In genomic region chr9:77829440-77829839, GRCh38 we compare ENCODE assay signal across 16 cellular contexts.
"Had no signal": no experiment of that assay in that cellular context is flagged by ENCODE, and none has a peak within 500 bp of the region (broad histone marks: within the 10 kb centered on the region; RNA-seq: fewer than 3 reads in every experiment).

No MANE protein-coding gene starts in this region.

- ATAC-seq: left lobe of liver; lower lobe of right lung; psoas muscle; stimulated activated naive CD8-positive, alpha-beta T cell treated with anti-CD3 and anti-CD28 coated beads, Interleukin-15, Interleukin-2, amounts not matched to agents 100 U/mL and 50 U/mL, for 24 hours had no signal

- H3K4me3 ChIP-seq: dorsolateral prefrontal cortex, lower lobe of right lung, psoas muscle, sigmoid colon, suprapubic skin, thyroid gland had no signal

- H3K27me3 ChIP-seq: dorsolateral prefrontal cortex, sigmoid colon, suprapubic skin, thyroid gland had no signal

- H3K4me1 ChIP-seq: thyroid gland had no signal

- H3K27ac ChIP-seq: lower lobe of right lung, parathyroid adenoma, psoas muscle, sigmoid colon, suprapubic skin, thyroid gland had no signal

- DNase-seq: cortex of kidney; dorsolateral prefrontal cortex; effector CD8-positive, alpha-beta T cell; islet precursor cell; lower lobe of right lung; naive B cell; psoas muscle; retina; sigmoid colon; small intestine; stimulated activated CD4-positive, alpha-beta T cell treated with anti-CD3 and anti-CD28 coated beads, Interleukin-2, amount 100 ng/mL, for 48 hours; stimulated activated naive CD8-positive, alpha-beta T cell treated with anti-CD3 and anti-CD28 coated beads, Interleukin-15, Interleukin-2, amounts not matched to agents 100 U/mL and 50 U/mL, for 24 hours; thyroid gland had no signal

- H2AFZ ChIP-seq: parathyroid adenoma had no signal

- H3K9ac ChIP-seq: parathyroid adenoma had no signal

- H3K9me3 ChIP-seq: lower lobe of right lung, psoas muscle, sigmoid colon, suprapubic skin, thyroid gland had no signal

- H3K36me3 ChIP-seq: lower lobe of right lung, sigmoid colon, suprapubic skin, thyroid gland had no signal
